In genomic region chrX:19866626-19867410, GRCh38 we compare ENCODE assay signal across 1 cellular context.
TF ChIP-seq lines count a peak whose summit lies in the region.

No MANE protein-coding gene starts in this region.

TF ChIP-seq in GM23338, 12 proteins besides CTCF, POLR2A, EP300 and RAD21 (continued from another document):
- no peak for TF ChIP-seq ZNF462 (CRISPR knock-in tag; IDR thresholded peaks at IDR 0.05)
- no peak for TF ChIP-seq JUNB (IDR thresholded peaks at IDR 0.05; ENCODE audit: unreplicated experiment)
- TF ChIP-seq CREB1 (CRISPR knock-in tag; IDR thresholded peaks at IDR 0.05; ENCODE audit: low read depth), result no peak
- no peak for TF ChIP-seq EZH2phosphoT487 (IDR thresholded peaks at IDR 0.05; ENCODE audit: unreplicated experiment)
- TF ChIP-seq POLR2AphosphoS5 (IDR thresholded peaks at IDR 0.05; ENCODE audit: low read depth), result no peak
- TF ChIP-seq STAT1 (IDR thresholded peaks at IDR 0.05; ENCODE audit: unreplicated experiment), result no peak
- no peak for TF ChIP-seq REST (IDR thresholded peaks at IDR 0.05; ENCODE audit: unreplicated experiment)
- TF ChIP-seq ZNF114 (CRISPR knock-in tag; IDR thresholded peaks at IDR 0.05), result no peak
- no peak for TF ChIP-seq EZH2 (IDR thresholded peaks at IDR 0.05; ENCODE audit: low read depth, unreplicated experiment)
- TF ChIP-seq ZNF331 (CRISPR knock-in tag; IDR thresholded peaks at IDR 0.05; ENCODE audit: low read depth), result no peak
- no peak for TF ChIP-seq NANOG (IDR thresholded peaks at IDR 0.05; ENCODE audit: borderline replicate concordance)
TF ChIP-seq in GM23338: peak in this region for 0.
